13 cellular contexts compared by ENCODE assay signal in genomic region chr1:218444588-218444987, GRCh38.
DNase-seq lines count a peak whose midpoint lies in the region; ATAC-seq and TF ChIP-seq lines count a peak whose summit lies in the region.
"Had no signal": no experiment of that assay in that cellular context is flagged by ENCODE, and none has a peak within 500 bp of the region (broad histone marks: within the 10 kb centered on the region; RNA-seq: fewer than 3 reads in every experiment).

No MANE protein-coding gene starts in this region.

- no peaks in the 10 kb centered on the region for H3K9me2 ChIP-seq in SK-N-SH

- H3K36me3 ChIP-seq in SK-N-SH (replicated peaks in 1 of 2; ENCODE audit: control insufficient read depth in 1 of 2, insufficient read depth in 2 of 2, low read length in 1 of 2) (no peaks in the 10 kb centered on the region), Panc1 (ENCODE audit: control insufficient read depth, insufficient read depth, low read length) (0 out of 2 replicates have a peak, but pooled peaks cover 4% of the 10 kb centered on the region), psoas muscle (ENCODE audit: insufficient read depth in 1 of 2, low read depth in 1 of 2) (no peaks in the 10 kb centered on the region)
- H3K36me3 ChIP-seq: BLaER1 treated with 17β-estradiol and CSF1 and Interleukin-3, amounts not matched to agents 10 nM and 100 nM had no signal

- CTCF ChIA-PET in SK-N-SH (lab: Yijun Ruan, JAX) (no interaction called here), Panc1 (lab: Charles Lee) (no interaction called here)

- intact Hi-C loops in Panc1 (cut with micrococcal nuclease; ENCODE audit: unreplicated experiment), result no loop called here
- intact Hi-C loops in psoas muscle (cut with DNase I), result no loop called here

- TF ChIP-seq RAD21 in SK-N-SH (IDR thresholded peaks at IDR 0.05; ENCODE audit: low read length), result no peak

- no peaks in the 10 kb centered on the region for H3K9me3 ChIP-seq in SK-N-SH
- no peaks in the 10 kb centered on the region; the same call in 1 of the 2 replicates for H3K9me3 ChIP-seq in Panc1 (ENCODE audit: control insufficient read depth, insufficient read depth, low read depth, low read length)
- H3K9me3 ChIP-seq in psoas muscle, result no peaks in the 10 kb centered on the region

- H3K4me2 ChIP-seq in SK-N-SH, result no peak overlapping the region
- H3K4me2 ChIP-seq: BLaER1 treated with 17β-estradiol and CSF1 and Interleukin-3, amounts not matched to agents 10 nM and 100 nM had no signal

- DNase-seq in SK-N-SH (no peak), MV-4-11 (lab: John Stamatoyannopoulos, UW) (peak; percentile 18), Panc1 (ENCODE audit: low read depth, low spot score) (no peak), psoas muscle (no peak), activated gamma-delta T cell treated with Interleukin-2 at 50 U/mL for 16 hours (no peak)
- DNase-seq in activated CD8-positive, alpha-beta memory T cell treated with anti-CD3 and anti-CD28 coated beads, Interleukin-2, amount 50 U/mL, for 4 hours, result no peak
- DNase-seq: ACHN; CD4-positive, CD25-positive, alpha-beta regulatory T cell; DMS 273 treated with DMSO at 0.1 percent for 48 hours; GM23248 had no signal

- no peaks in the 10 kb centered on the region for H4K20me1 ChIP-seq in SK-N-SH (ENCODE audit: insufficient read depth)
- H4K20me1 ChIP-seq: BLaER1 treated with 17β-estradiol and CSF1 and Interleukin-3, amounts not matched to agents 10 nM and 100 nM had no signal

- BruUV-seq in Panc1 (replicated peaks; lab: Mats Ljungman, UMichigan), result no TSS peak

- no peaks in the 10 kb centered on the region for H3F3A ChIP-seq in SK-N-SH (replicated peaks; ENCODE audit: insufficient read depth)

- 100% methylated on average over 1 of the region's 1 CpG for WGBS in SK-N-SH (ENCODE audit: low lambda C conversion rate)
- WGBS in psoas muscle, 3 donors, result 85 to 89% (median 86%) methylated on average over 1 of the region's 1 CpG

- H3K4me1 ChIP-seq in SK-N-SH (ENCODE audit: control insufficient read depth in 1 of 2, insufficient read depth in 2 of 2, low read depth in 1 of 2, low read length in 1 of 2), result no peaks in the 10 kb centered on the region; a peak in 1 of 4 replicates
- H3K4me1 ChIP-seq in Panc1 (ENCODE audit: control insufficient read depth, insufficient read depth, low read length), result no peaks in the 10 kb centered on the region; the same call in 1 of the 2 replicates
- peaks cover 5% of the 10 kb centered on the region for H3K4me1 ChIP-seq in psoas muscle
- H3K4me1 ChIP-seq: BLaER1 treated with 17β-estradiol and CSF1 and Interleukin-3, amounts not matched to agents 10 nM and 100 nM had no signal

- H3K27me3 ChIP-seq in SK-N-SH (ENCODE audit: insufficient read depth), result no peaks in the 10 kb centered on the region
- H3K27me3 ChIP-seq in Panc1 (ENCODE audit: control insufficient read depth, insufficient read depth, low read length), result no peaks in the 10 kb centered on the region
- no peaks in the 10 kb centered on the region for H3K27me3 ChIP-seq in psoas muscle (ENCODE audit: insufficient read depth in 3 of 3, low read length in 2 of 3)
- H3K27me3 ChIP-seq: BLaER1 treated with 17β-estradiol and CSF1 and Interleukin-3, amounts not matched to agents 10 nM and 100 nM had no signal

- no peak for TF ChIP-seq CTCF in SK-N-SH (IDR thresholded peaks at IDR 0.05)
- TF ChIP-seq CTCF in Panc1 (IDR thresholded peaks at IDR 0.05), result no peak
- no peak for TF ChIP-seq CTCF in psoas muscle (IDR thresholded peaks at IDR 0.05)

- H3K4me3 ChIP-seq in SK-N-SH (ENCODE audit: low read depth in 2 of 2, low read length in 1 of 2) (no peak overlapping the region), Panc1 (ENCODE audit: low read depth in 2 of 2, low read length in 2 of 2) (no peak overlapping the region), psoas muscle (no peak overlapping the region)
- H3K4me3 ChIP-seq: BLaER1 treated with 17β-estradiol and CSF1 and Interleukin-3, amounts not matched to agents 10 nM and 100 nM; GM23248 had no signal

- no peak overlapping the region for H3K9ac ChIP-seq in SK-N-SH
- H3K9ac ChIP-seq: BLaER1 treated with 17β-estradiol and CSF1 and Interleukin-3, amounts not matched to agents 10 nM and 100 nM; GM23248 had no signal

- no peak overlapping the region for H3K27ac ChIP-seq in SK-N-SH (ENCODE audit: low read depth in 2 of 2, low read length in 1 of 2)
- peak overlapping the region; percentile 73; the same call in 1 of the 2 replicates for H3K27ac ChIP-seq in Panc1 (ENCODE audit: low read length)
- H3K27ac ChIP-seq in psoas muscle, result no peak overlapping the region
- H3K27ac ChIP-seq: BLaER1 treated with 17β-estradiol and CSF1 and Interleukin-3, amounts not matched to agents 10 nM and 100 nM; GM23248 had no signal

- in situ Hi-C loops in Panc1 (cut with HindIII; ENCODE audit: low pct_unique_long_range_greater_than_20kb, low sequenced_read_pairs), result no loop called here

- no peak for TF ChIP-seq EP300 in SK-N-SH (IDR thresholded peaks at IDR 0.05; ENCODE audit: borderline replicate concordance in 1 of 2, low read depth in 1 of 2, low read length in 1 of 2)

- H3K79me2 ChIP-seq in SK-N-SH (ENCODE audit: insufficient read depth), result no peaks in the 10 kb centered on the region

- no peak overlapping the region for H2AFZ ChIP-seq in SK-N-SH (ENCODE audit: low read depth)
- H2AFZ ChIP-seq: GM23248 had no signal

- POLR2A ChIA-PET in SK-N-SH (lab: Yijun Ruan, JAX), result no interaction called here
- POLR2A ChIA-PET in Panc1 (lab: Charles Lee), result no interaction called here

- ATAC-seq in SK-N-SH treated with all-trans-retinoic acid at 6 μM for 48 hours (peak; percentile 24; the same call in 1 of the 3 replicates), Panc1 (no peak), psoas muscle (no peak)
- ATAC-seq: HCT116 had no signal

TF ChIP-seq in SK-N-SH treated with all-trans-retinoic acid at 6 μM for 48 hours, 23 proteins besides CTCF, POLR2A, EP300 and RAD21:
- TF ChIP-seq PATZ1 (CRISPR knock-in tag; IDR thresholded peaks at IDR 0.05; ENCODE audit: borderline replicate concordance) (no peak), CSDC2 (CRISPR knock-in tag; IDR thresholded peaks at IDR 0.05) (no peak), ISL1 (CRISPR knock-in tag; IDR thresholded peaks at IDR 0.05) (no peak), TCF4 (CRISPR knock-in tag; IDR thresholded peaks at IDR 0.05; ENCODE audit: borderline replicate concordance) (no peak), ARNTL (CRISPR knock-in tag; IDR thresholded peaks at IDR 0.05; ENCODE audit: borderline replicate concordance, low read depth) (no peak), TOX (CRISPR knock-in tag; IDR thresholded peaks at IDR 0.05; ENCODE audit: borderline replicate concordance) (no peak)

TF ChIP-seq in SK-N-SH, 30 proteins besides CTCF, POLR2A, EP300 and RAD21:
- TF ChIP-seq JUND (IDR thresholded peaks at IDR 0.05) (no peak), SMC3 (IDR thresholded peaks at IDR 0.05; ENCODE audit: low read depth, low read length) (no peak), TAF1 (IDR thresholded peaks at IDR 0.05; ENCODE audit: borderline replicate concordance, low read depth, low read length) (no peak), CHD2 (IDR thresholded peaks at IDR 0.05; ENCODE audit: low read length, partially characterized antibody) (no peak)
